Comparison of ENCODE assay signal across 1 cellular context in genomic region chrX:54439967-54440871, GRCh38.
TF ChIP-seq lines count a peak whose summit lies in the region.

Gene TSR2 (plus strand): TSS chrX:54440404. CDS start chrX:54440422, 18 bp downstream.

TF ChIP-seq in K562, 482 proteins besides CTCF, POLR2A, EP300 and RAD21 (continued from another document and continues in another):
- TF ChIP-seq, protein P1, sequence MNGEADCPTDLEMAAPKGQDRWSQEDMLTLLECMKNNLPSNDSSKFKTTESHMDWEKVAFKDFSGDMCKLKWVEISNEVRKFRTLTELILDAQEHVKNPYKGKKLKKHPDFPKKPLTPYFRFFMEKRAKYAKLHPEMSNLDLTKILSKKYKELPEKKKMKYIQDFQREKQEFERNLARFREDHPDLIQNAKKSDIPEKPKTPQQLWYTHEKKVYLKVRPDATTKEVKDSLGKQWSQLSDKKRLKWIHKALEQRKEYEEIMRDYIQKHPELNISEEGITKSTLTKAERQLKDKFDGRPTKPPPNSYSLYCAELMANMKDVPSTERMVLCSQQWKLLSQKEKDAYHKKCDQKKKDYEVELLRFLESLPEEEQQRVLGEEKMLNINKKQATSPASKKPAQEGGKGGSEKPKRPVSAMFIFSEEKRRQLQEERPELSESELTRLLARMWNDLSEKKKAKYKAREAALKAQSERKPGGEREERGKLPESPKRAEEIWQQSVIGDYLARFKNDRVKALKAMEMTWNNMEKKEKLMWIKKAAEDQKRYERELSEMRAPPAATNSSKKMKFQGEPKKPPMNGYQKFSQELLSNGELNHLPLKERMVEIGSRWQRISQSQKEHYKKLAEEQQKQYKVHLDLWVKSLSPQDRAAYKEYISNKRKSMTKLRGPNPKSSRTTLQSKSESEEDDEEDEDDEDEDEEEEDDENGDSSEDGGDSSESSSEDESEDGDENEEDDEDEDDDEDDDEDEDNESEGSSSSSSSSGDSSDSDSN (IDR thresholded peaks at IDR 0.05; ENCODE audit: borderline replicate concordance in 1 of 2, low read depth in 2 of 2, low read length in 2 of 2) = 0 out of 4 replicates have a peak, but pooled peaks of 1 of the 2 experiments have one; percentile 21
- TF ChIP-seq TAF7 (tag; IDR thresholded peaks at IDR 0.05) = 0 out of 2 replicates have a peak, but pooled peaks have one; percentile 50
- TF ChIP-seq EP400 (IDR thresholded peaks at IDR 0.05) = peak; percentile 90
- no peak for TF ChIP-seq NFE2L1 (tag; IDR thresholded peaks at IDR 0.05; ENCODE audit: borderline replicate concordance, low read depth)
- TF ChIP-seq L3MBTL2 (IDR thresholded peaks at IDR 0.05) = peak; percentile 78
- no peak for TF ChIP-seq KLF10 (CRISPR knock-in tag; IDR thresholded peaks at IDR 0.05)
- TF ChIP-seq THAP12 (CRISPR knock-in tag; IDR thresholded peaks at IDR 0.05) = 0 out of 2 replicates have a peak, but pooled peaks have one; percentile 32
- peak; percentile 53 for TF ChIP-seq HDAC3 (IDR thresholded peaks at IDR 0.05; ENCODE audit: borderline replicate concordance, partially characterized antibody)
- peak; percentile 60; the same call in 1 of the 2 replicates for TF ChIP-seq CBX1 (IDR thresholded peaks at IDR 0.05; ENCODE audit: low read depth)
- TF ChIP-seq PKNOX1 (IDR thresholded peaks at IDR 0.05) = peak; percentile 78
- TF ChIP-seq BHLHE40 (IDR thresholded peaks at IDR 0.05; ENCODE audit: low read length) = peak; percentile 44; the same call in 1 of the 2 replicates
- 0 out of 2 replicates have a peak, but pooled peaks have one; percentile 16 for TF ChIP-seq JUN (IDR thresholded peaks at IDR 0.05; ENCODE audit: borderline replicate concordance, low read depth, low read length)
- no peak for TF ChIP-seq JUN (CRISPR knock-in tag; IDR thresholded peaks at IDR 0.05; ENCODE audit: borderline replicate concordance)
- TF ChIP-seq HMG20B (CRISPR knock-in tag; IDR thresholded peaks at IDR 0.05) = no peak
- TF ChIP-seq GATAD2A (IDR thresholded peaks at IDR 0.05) = no peak
- TF ChIP-seq SMAD2 (IDR thresholded peaks at IDR 0.05; ENCODE audit: low read depth, low read length) = no peak
- TF ChIP-seq, protein P2, sequence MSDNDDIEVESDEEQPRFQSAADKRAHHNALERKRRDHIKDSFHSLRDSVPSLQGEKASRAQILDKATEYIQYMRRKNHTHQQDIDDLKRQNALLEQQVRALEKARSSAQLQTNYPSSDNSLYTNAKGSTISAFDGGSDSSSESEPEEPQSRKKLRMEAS (CRISPR knock-in tag; IDR thresholded peaks at IDR 0.05) = peak; percentile 66
- peak; percentile 98 for TF ChIP-seq C11orf30 (IDR thresholded peaks at IDR 0.05; ENCODE audit: low read depth)
- no peak for TF ChIP-seq SMARCA5 (IDR thresholded peaks at IDR 0.05)
- TF ChIP-seq SPI1 (IDR thresholded peaks at IDR 0.05; ENCODE audit: borderline replicate concordance, low read depth, low read length) = no peak
- TF ChIP-seq FOXM1 (IDR thresholded peaks at IDR 0.05; ENCODE audit: low read depth) = 0 out of 2 replicates have a peak, but pooled peaks have one; percentile 28
- TF ChIP-seq FOXM1 (CRISPR knock-in tag; IDR thresholded peaks at IDR 0.05; ENCODE audit: low read depth) = no peak
- TF ChIP-seq ZZZ3 (IDR thresholded peaks at IDR 0.05) = no peak
- no peak for TF ChIP-seq NCOA2 (IDR thresholded peaks at IDR 0.05; ENCODE audit: partially characterized antibody in 2 of 2)
- peak; percentile 35; the same call in 1 of the 2 replicates for TF ChIP-seq POLR2H (tag; IDR thresholded peaks at IDR 0.05; ENCODE audit: low read depth)
- TF ChIP-seq, protein P3, sequence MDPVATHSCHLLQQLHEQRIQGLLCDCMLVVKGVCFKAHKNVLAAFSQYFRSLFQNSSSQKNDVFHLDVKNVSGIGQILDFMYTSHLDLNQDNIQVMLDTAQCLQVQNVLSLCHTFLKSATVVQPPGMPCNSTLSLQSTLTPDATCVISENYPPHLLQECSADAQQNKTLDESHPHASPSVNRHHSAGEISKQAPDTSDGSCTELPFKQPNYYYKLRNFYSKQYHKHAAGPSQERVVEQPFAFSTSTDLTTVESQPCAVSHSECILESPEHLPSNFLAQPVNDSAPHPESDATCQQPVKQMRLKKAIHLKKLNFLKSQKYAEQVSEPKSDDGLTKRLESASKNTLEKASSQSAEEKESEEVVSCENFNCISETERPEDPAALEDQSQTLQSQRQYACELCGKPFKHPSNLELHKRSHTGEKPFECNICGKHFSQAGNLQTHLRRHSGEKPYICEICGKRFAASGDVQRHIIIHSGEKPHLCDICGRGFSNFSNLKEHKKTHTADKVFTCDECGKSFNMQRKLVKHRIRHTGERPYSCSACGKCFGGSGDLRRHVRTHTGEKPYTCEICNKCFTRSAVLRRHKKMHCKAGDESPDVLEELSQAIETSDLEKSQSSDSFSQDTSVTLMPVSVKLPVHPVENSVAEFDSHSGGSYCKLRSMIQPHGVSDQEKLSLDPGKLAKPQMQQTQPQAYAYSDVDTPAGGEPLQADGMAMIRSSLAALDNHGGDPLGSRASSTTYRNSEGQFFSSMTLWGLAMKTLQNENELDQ (CRISPR knock-in tag; IDR thresholded peaks at IDR 0.05; ENCODE audit: borderline replicate concordance) = no peak
- peak; percentile 64 for TF ChIP-seq NCOR1 (IDR thresholded peaks at IDR 0.05)
- no peak for TF ChIP-seq CREBBP (IDR thresholded peaks at IDR 0.05; ENCODE audit: low read depth, low read length)
- peak; percentile 41 for TF ChIP-seq E2F8 (IDR thresholded peaks at IDR 0.05; ENCODE audit: low read depth, partially characterized antibody)
- peak; percentile 68 for TF ChIP-seq MEIS2 (IDR thresholded peaks at IDR 0.05; ENCODE audit: partially characterized antibody)
- TF ChIP-seq NFYB (IDR thresholded peaks at IDR 0.05; ENCODE audit: extremely low read depth, insufficient read length) = no peak
- TF ChIP-seq IRF1 (CRISPR knock-in tag; IDR thresholded peaks at IDR 0.05; ENCODE audit: borderline replicate concordance) = no peak
- peak in 1 of 2 experiments; percentile 37; a peak in 1 of 4 replicates for TF ChIP-seq SIN3A (IDR thresholded peaks at IDR 0.05; ENCODE audit: borderline replicate concordance in 2 of 2, control insufficient read depth in 1 of 2, low read depth in 2 of 2, low read length in 2 of 2)
- no peak for TF ChIP-seq TAF15 (IDR thresholded peaks at IDR 0.05; ENCODE audit: low read depth, low read length)
- peak; percentile 55 for TF ChIP-seq CXXC5 (CRISPR knock-in tag; IDR thresholded peaks at IDR 0.05)
- peak; percentile 97 for TF ChIP-seq SIN3B (IDR thresholded peaks at IDR 0.05; ENCODE audit: low read depth)
- no peak for TF ChIP-seq PTRF (tag; IDR thresholded peaks at IDR 0.05)
- TF ChIP-seq NKRF (IDR thresholded peaks at IDR 0.05; ENCODE audit: borderline replicate concordance) = peak; percentile 57; the same call in 1 of the 2 replicates
- peak in 1 of 2 experiments; percentile 69; a peak in 1 of 4 replicates for TF ChIP-seq HDAC1 (IDR thresholded peaks at IDR 0.05)
- TF ChIP-seq NR2C2 (CRISPR knock-in tag; IDR thresholded peaks at IDR 0.05) = no peak
- no peak for TF ChIP-seq NR2C2 (tag; IDR thresholded peaks at IDR 0.05)
- TF ChIP-seq RCOR1 (IDR thresholded peaks at IDR 0.05; ENCODE audit: borderline replicate concordance in 1 of 2, low read depth in 2 of 2, low read length in 2 of 2) = peak in 1 of 2 experiments; percentile 35; a peak in 1 of 4 replicates
- peak; percentile 95 for TF ChIP-seq ESRRA (IDR thresholded peaks at IDR 0.05; ENCODE audit: borderline replicate concordance, low read depth)
- TF ChIP-seq PML (IDR thresholded peaks at IDR 0.05; ENCODE audit: low read length) = peak; percentile 36; the same call in 1 of the 2 replicates
- no peak for TF ChIP-seq ZC3H4 (CRISPR knock-in tag; IDR thresholded peaks at IDR 0.05; ENCODE audit: borderline replicate concordance)
- peak; percentile 59; the same call in 1 of the 2 replicates for TF ChIP-seq ELF1 (tag; IDR thresholded peaks at IDR 0.05)
- TF ChIP-seq ZNF75A (CRISPR knock-in tag; IDR thresholded peaks at IDR 0.05) = no peak
- no peak for TF ChIP-seq SMARCA4 (IDR thresholded peaks at IDR 0.05)
- TF ChIP-seq KDM1A (IDR thresholded peaks at IDR 0.05) = 0 out of 4 replicates have a peak, but pooled peaks of 1 of the 2 experiments have one; percentile 11
- 0 out of 3 replicates have a peak, but pooled peaks of 1 of the 2 experiments have one; percentile 38 for TF ChIP-seq CBX3 (IDR thresholded peaks at IDR 0.05; ENCODE audit: borderline replicate concordance in 1 of 2, low read length in 2 of 2)
- TF ChIP-seq NEUROD1 (IDR thresholded peaks at IDR 0.05; ENCODE audit: borderline replicate concordance, low read depth, low read length, partially characterized antibody) = peak; percentile 45
- TF ChIP-seq, protein P4, sequence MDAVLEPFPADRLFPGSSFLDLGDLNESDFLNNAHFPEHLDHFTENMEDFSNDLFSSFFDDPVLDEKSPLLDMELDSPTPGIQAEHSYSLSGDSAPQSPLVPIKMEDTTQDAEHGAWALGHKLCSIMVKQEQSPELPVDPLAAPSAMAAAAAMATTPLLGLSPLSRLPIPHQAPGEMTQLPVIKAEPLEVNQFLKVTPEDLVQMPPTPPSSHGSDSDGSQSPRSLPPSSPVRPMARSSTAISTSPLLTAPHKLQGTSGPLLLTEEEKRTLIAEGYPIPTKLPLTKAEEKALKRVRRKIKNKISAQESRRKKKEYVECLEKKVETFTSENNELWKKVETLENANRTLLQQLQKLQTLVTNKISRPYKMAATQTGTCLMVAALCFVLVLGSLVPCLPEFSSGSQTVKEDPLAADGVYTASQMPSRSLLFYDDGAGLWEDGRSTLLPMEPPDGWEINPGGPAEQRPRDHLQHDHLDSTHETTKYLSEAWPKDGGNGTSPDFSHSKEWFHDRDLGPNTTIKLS (IDR thresholded peaks at IDR 0.05; ENCODE audit: borderline replicate concordance, low read depth) = peak; percentile 100
- peak; percentile 33; the same call in 1 of the 2 replicates for TF ChIP-seq JUND (IDR thresholded peaks at IDR 0.05; ENCODE audit: borderline replicate concordance, low read depth, low read length)
- TF ChIP-seq JUND (tag; IDR thresholded peaks at IDR 0.05; ENCODE audit: borderline replicate concordance, low read depth, low read length) = no peak; the same call in 1 of the 3 replicates
- peak; percentile 90 for TF ChIP-seq POLR2G (IDR thresholded peaks at IDR 0.05; ENCODE audit: low read depth, low read length)
- TF ChIP-seq ZNF668 (CRISPR knock-in tag; IDR thresholded peaks at IDR 0.05) = no peak
